Comparison of ENCODE assay signal across 25 cellular contexts in the genomic region with DNA sequence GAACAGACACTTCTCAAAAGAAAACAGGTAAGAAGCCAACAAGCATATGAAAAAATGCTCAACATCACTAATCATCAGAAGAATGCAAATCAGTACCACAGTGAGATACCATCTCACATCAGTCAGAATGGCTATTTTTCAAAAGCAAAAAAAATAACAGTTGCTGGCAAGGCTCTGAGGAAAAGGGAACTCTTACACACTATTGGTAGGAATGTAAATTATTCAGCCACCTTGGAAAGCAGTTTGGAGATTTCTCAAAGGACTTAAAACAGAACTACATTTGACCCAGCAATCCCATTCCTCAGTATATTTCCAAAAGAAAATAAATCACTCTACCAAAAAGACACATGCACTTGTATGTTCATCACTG.
"Had no signal": no experiment of that assay in that cellular context is flagged by ENCODE, and none has a peak within 500 bp of the region (broad histone marks: within the 10 kb centered on the region; RNA-seq: fewer than 3 reads in every experiment).

No MANE protein-coding gene starts in this region.

- ATAC-seq: left cardiac atrium; left lung; mucosa of descending colon; natural killer cell treated with Interleukin-12 subunit alpha and Interleukin-12 subunit beta and Interleukin-15 and Interleukin-18, amount 100 ng/mL, for 72 hours; pancreas; sciatic nerve; stimulated activated effector memory CD8-positive, alpha-beta T cell treated with anti-CD3 and anti-CD28 coated beads, Interleukin-12 subunit alpha, Interleukin-12 subunit beta, amount 100 ng/mL, for 72 hours had no signal

- FAIRE-seq: colon, frontal cortex, kidney, pancreas had no signal

- H3K4me3 ChIP-seq: dorsolateral prefrontal cortex, left lung, mucosa of descending colon, pancreas, right atrium auricular region, smooth muscle cell, stomach, testis, tibial artery had no signal

- DNase-seq: effector CD4-positive, alpha-beta T cell; hypothalamus; kidney; left cardiac atrium; left lung; mesenchymal stem cell; mucosa of descending colon; naive B cell; pancreas; stimulated activated CD4-positive, alpha-beta T cell treated with anti-CD3 and anti-CD28 coated beads, Interleukin-12 subunit alpha, Interleukin-12 subunit beta, amount 100 ng/mL, for 4 hours; stimulated activated CD4-positive, alpha-beta T cell treated with anti-CD3 and anti-CD28 coated beads, Interleukin-1b, Interleukin-23, amount 100 ng/mL, for 48 hours; stimulated activated CD4-positive, alpha-beta T cell treated with anti-CD3 and anti-CD28 coated beads, Interleukin-4, amount 100 ng/mL, for 1 hour; stimulated activated naive CD4-positive, alpha-beta T cell treated with Interleukin-2 at 50 U/mL for 16 hours; stomach; testis; tibial artery had no signal

- H3K9me3 ChIP-seq: left lung, mucosa of descending colon, neutrophil, pancreas, right atrium auricular region, testis had no signal

- H3K27ac ChIP-seq: left lung, neutrophil, pancreas, right atrium auricular region, stomach, testis, tibial artery had no signal

- H3K4me1 ChIP-seq: left lung, pancreas, right atrium auricular region, stomach had no signal

- H3K36me3 ChIP-seq: left lung, neutrophil, pancreas, right atrium auricular region, stomach, tibial artery had no signal

- H3K4me2 ChIP-seq: smooth muscle cell had no signal
